14 cellular contexts compared by ENCODE assay signal in the genomic region with DNA sequence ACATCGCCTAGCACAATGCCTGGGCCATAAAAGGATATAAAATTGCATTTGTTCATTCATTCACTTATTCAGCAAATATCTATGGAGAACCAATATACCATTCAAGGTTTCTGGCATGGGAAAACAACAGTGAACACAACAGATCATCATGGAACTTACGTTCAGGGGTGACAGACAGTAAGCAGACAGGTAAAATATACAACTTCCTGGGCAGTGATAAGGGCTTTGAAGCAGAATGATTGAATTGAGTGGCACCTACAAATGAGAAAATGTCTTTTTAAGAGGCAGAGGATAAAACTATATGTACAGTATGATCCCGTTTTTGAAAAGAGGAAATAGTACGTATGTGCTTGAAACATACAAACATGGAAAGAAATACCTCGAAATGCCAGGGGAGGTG. TPM values are rescaled to one million over a fixed set of nuclear protein-coding genes. Genes with fewer than 3 reads are reported as not detected.
DNase-seq lines count a peak whose midpoint lies in the region; ATAC-seq and TF ChIP-seq lines count a peak whose summit lies in the region.
"Had no signal": no experiment of that assay in that cellular context is flagged by ENCODE, and none has a peak within 500 bp of the region (broad histone marks: within the 10 kb centered on the region; RNA-seq: fewer than 3 reads in every experiment).

No MANE protein-coding gene starts in this region.

- H3K4me3 ChIP-seq in breast epithelium: no peak overlapping the region
- H3K4me3 ChIP-seq in mammary epithelial cell (replicated peaks in 1 of 3; ENCODE audit: insufficient read depth in 1 of 3, low read depth in 2 of 3, low read length in 3 of 3): no peak overlapping the region
- no peak overlapping the region for H3K4me3 ChIP-seq in Panc1 (ENCODE audit: low read depth in 2 of 2, low read length in 2 of 2)
- H3K4me3 ChIP-seq in H7 (ENCODE audit: insufficient read depth, low read depth, low read length): no peak overlapping the region
- H3K4me3 ChIP-seq: testis had no signal

- 81% methylated on average over 5 of the region's 5 CpGs for WGBS in mammary epithelial cell (ENCODE audit: low coverage, missing lambda C conversion rate)

- H3K9me3 ChIP-seq in breast epithelium (no peaks in the 10 kb centered on the region), mammary epithelial cell (replicated peaks; ENCODE audit: insufficient read depth, low read length) (no peaks in the 10 kb centered on the region), Panc1 (ENCODE audit: control insufficient read depth, insufficient read depth, low read depth, low read length) (no peaks in the 10 kb centered on the region)
- H3K9me3 ChIP-seq: testis had no signal

- intact Hi-C loops in breast epithelium (cut with DNase I; ENCODE audit: low total_unique reads) (no loop called here), mammary epithelial cell (cut with micrococcal nuclease) (no loop called here), Panc1 (cut with micrococcal nuclease; ENCODE audit: unreplicated experiment) (no loop called here)

- H2AFZ ChIP-seq in mammary epithelial cell (ENCODE audit: low read depth, low read length): no peak overlapping the region
- H2AFZ ChIP-seq: parathyroid adenoma had no signal

- no TSS peak for BruUV-seq in mammary epithelial cell (replicated peaks; lab: Mats Ljungman, UMichigan)
- BruUV-seq in Panc1 (replicated peaks; lab: Mats Ljungman, UMichigan): TSS peak; percentile 39

- TF ChIP-seq POLR2A in breast epithelium (IDR thresholded peaks at IDR 0.05): no peak

- dilution Hi-C loops in mammary epithelial cell (cut with HindIII; ENCODE audit: low sequenced_read_pairs): no loop called here

- H3K79me2 ChIP-seq in mammary epithelial cell (ENCODE audit: insufficient read depth, low read length): peaks cover 96% of the 10 kb centered on the region
- H3K79me2 ChIP-seq: parathyroid adenoma had no signal

- DNase-seq in breast epithelium (ENCODE audit: low spot score in 2 of 2) (no peak), mammary epithelial cell (no peak), Panc1 (ENCODE audit: low read depth, low spot score) (no peak), dedifferentiated amniotic fluid mesenchymal stem cell (ENCODE audit: extremely low spot score) (no peak), H7 (no peak)
- peak; percentile 15 for DNase-seq in central memory CD4-positive, alpha-beta T cell
- DNase-seq: activated CD4-positive, alpha-beta T cell treated with anti-CD3 and anti-CD28 coated beads, Interleukin-2, amount 50 U/mL, for 4 hours; brain microvascular endothelial cell; GF-D8; NCI-H345; stimulated activated CD4-positive, alpha-beta T cell treated with anti-CD3 and anti-CD28 coated beads, Interleukin-2, amount 100 ng/mL, for 48 hours; testis had no signal

- in situ Hi-C loops in mammary epithelial cell (cut with MboI; ENCODE audit: low sequenced_read_pairs in 2 of 2): no loop called here
- in situ Hi-C loops in Panc1 (cut with HindIII; ENCODE audit: low pct_unique_long_range_greater_than_20kb, low sequenced_read_pairs): no loop called here

- H3K4me1 ChIP-seq in breast epithelium (no peaks in the 10 kb centered on the region), mammary epithelial cell (ENCODE audit: insufficient read depth, low read length) (peaks cover 7% of the 10 kb centered on the region), Panc1 (ENCODE audit: control insufficient read depth, insufficient read depth, low read length) (peaks cover 7% of the 10 kb centered on the region)
- H3K4me1 ChIP-seq: parathyroid adenoma, testis had no signal

- H3K27me3 ChIP-seq in breast epithelium (no peaks in the 10 kb centered on the region), mammary epithelial cell (ENCODE audit: insufficient read depth, low read length) (no peaks in the 10 kb centered on the region), Panc1 (ENCODE audit: control insufficient read depth, insufficient read depth, low read length) (no peaks in the 10 kb centered on the region), H7 (ENCODE audit: control insufficient read depth, insufficient read depth, low read length) (no peaks in the 10 kb centered on the region)
- H3K27me3 ChIP-seq: brain microvascular endothelial cell, testis had no signal

- POLR2A ChIA-PET in Panc1 (lab: Charles Lee): no interaction called here

- no peak overlapping the region for H3K4me2 ChIP-seq in mammary epithelial cell (ENCODE audit: insufficient read depth, low read depth, low read length)

- ATAC-seq in Panc1: no peak
- ATAC-seq in GM18909 (IDR thresholded peaks at IDR 0.05; ENCODE audit: poor library complexity, unreplicated experiment): no peak

- H3K36me3 ChIP-seq in breast epithelium: no peaks in the 10 kb centered on the region
- peaks cover 10% of the 10 kb centered on the region for H3K36me3 ChIP-seq in mammary epithelial cell (ENCODE audit: insufficient read depth, low read length)
- no peaks in the 10 kb centered on the region for H3K36me3 ChIP-seq in Panc1 (ENCODE audit: control insufficient read depth, insufficient read depth, low read length)
- H3K36me3 ChIP-seq in H7 (replicated peaks; ENCODE audit: control insufficient read depth, insufficient read depth, low read length): no peaks in the 10 kb centered on the region; the same call in 1 of the 2 replicates
- H3K36me3 ChIP-seq: brain microvascular endothelial cell had no signal

- H3K27ac ChIP-seq in breast epithelium (peak overlapping the region; percentile 8 to 54), mammary epithelial cell (ENCODE audit: insufficient read depth, low read depth, low read length) (no peak overlapping the region), Panc1 (ENCODE audit: low read length) (no peak overlapping the region)
- H3K27ac ChIP-seq: brain microvascular endothelial cell, parathyroid adenoma, testis had no signal

- no peak overlapping the region for H3K9ac ChIP-seq in mammary epithelial cell (ENCODE audit: insufficient read depth, low read length)
- H3K9ac ChIP-seq: parathyroid adenoma had no signal

- CTCF ChIA-PET in mammary epithelial cell (lab: Charles Lee; ENCODE audit: low non-redundant PET) (no interaction called here), Panc1 (lab: Charles Lee) (no interaction called here)

- no peak for TF ChIP-seq CTCF in breast epithelium (IDR thresholded peaks at IDR 0.05)
- no peak for TF ChIP-seq CTCF in mammary epithelial cell (conservative IDR thresholded peaks at IDR 0.05 in 1 of 2, IDR thresholded peaks at IDR 0.05 in 1 of 2; ENCODE audit: extremely low read depth in 1 of 2, insufficient read depth in 1 of 2, low read depth in 1 of 2, low read length in 2 of 2)
- no peak for TF ChIP-seq CTCF in Panc1 (IDR thresholded peaks at IDR 0.05)

- no peaks in the 10 kb centered on the region for H4K20me1 ChIP-seq in mammary epithelial cell (ENCODE audit: insufficient read depth, low read length)

RNA-seq across cellular contexts. Expression of a gene that starts 39.2 kb away (rescaled TPM):
- 100 to 1,000 TPM in 1 of 3 donors, 10 to 100 TPM in 2; 16.8 to 111 (median 58.0) TPM for total RNA-seq in breast epithelium
- 10 to 100 TPM; 35.8 to 62.1 TPM for total RNA-seq in mammary epithelial cell
- 78.0 TPM for polyA plus RNA-seq in mammary epithelial cell
- 105 TPM for polyA minus RNA-seq in mammary epithelial cell
- 43.5 TPM for total RNA-seq in Panc1 (2021; ENCODE audit: unreplicated experiment)
- 75.0 TPM for polyA plus RNA-seq in Panc1 (2012; ENCODE audit: insufficient read length)
- total RNA-seq in H7 (2014; rRNA removed; shearing (Covaris generic)): 15.3 and 17.7 TPM in 2 replicates

Comparison
In these comparisons a context has a peak if more than half of its experiments do, and no peak if none do; other contexts are left out.
1. H3K27ac ChIP-seq: peak in breast epithelium (2 of 2); none in mammary epithelial cell (single experiment) and Panc1 (single experiment).